In the genomic region with DNA sequence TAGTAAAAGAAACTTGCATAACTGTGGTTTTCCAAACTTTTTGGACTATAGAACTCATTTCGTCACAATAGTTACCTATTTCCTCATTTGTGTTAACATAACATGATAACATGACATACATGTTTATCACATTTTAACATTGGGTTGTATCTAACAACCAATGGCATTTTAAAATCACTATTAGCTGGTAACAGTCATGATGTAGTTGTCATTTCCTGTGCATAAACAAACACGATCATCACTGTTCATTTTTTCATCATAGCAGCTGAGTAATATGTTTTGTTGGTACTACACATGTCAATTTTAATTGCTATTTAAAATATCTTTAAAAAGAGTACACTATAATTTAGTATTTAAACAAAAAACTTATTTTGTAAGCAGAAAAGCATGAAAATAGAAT, we compare ENCODE assay signal across 26 cellular contexts.
A peak's percentile ranks its signal among the peaks of the same experiment; 100 is the strongest.
DNase-seq lines count a peak whose midpoint lies in the region; ATAC-seq, FAIRE-seq and TF ChIP-seq lines count a peak whose summit lies in the region.
"Had no signal": no experiment of that assay in that cellular context is flagged by ENCODE, and none has a peak within 500 bp of the region (broad histone marks: within the 10 kb centered on the region; RNA-seq: fewer than 3 reads in every experiment).

No MANE protein-coding gene starts in this region.

- TF ChIP-seq CTCF in HepG2 (CRISPR knock-in tag; IDR thresholded peaks at IDR 0.05) (no peak), right lobe of liver (IDR thresholded peaks at IDR 0.05) (no peak), fibroblast of mammary gland (conservative IDR thresholded peaks at IDR 0.05; ENCODE audit: control insufficient read depth, insufficient read depth, low read depth, low read length) (no peak), PC-3 (conservative IDR thresholded peaks at IDR 0.05; ENCODE audit: low read depth, low read length) (no peak)

- TF ChIP-seq POLR2A in HepG2 (IDR thresholded peaks at IDR 0.05; ENCODE audit: insufficient read depth in 1 of 2, low read depth in 2 of 2, low read length in 2 of 2) (no peak), right lobe of liver (IDR thresholded peaks at IDR 0.05) (no peak)

- H3F3A ChIP-seq in PC-3 (ENCODE audit: low read length, unreplicated experiment): no peaks in the 10 kb centered on the region

- POLR2A ChIA-PET in HepG2 (lab: Yijun Ruan, JAX) (no interaction called here), PC-3 (lab: Charles Lee; ENCODE audit: unreplicated experiment) (no interaction called here)

- no peaks in the 10 kb centered on the region for H3K9me2 ChIP-seq in PC-3 (replicated peaks; ENCODE audit: low read length)

- BruUV-seq in HepG2 (replicated peaks; lab: Mats Ljungman, UMichigan) (no TSS peak), PC-3 (replicated peaks; lab: Mats Ljungman, UMichigan) (no TSS peak)

- ATAC-seq in HepG2 (no peak), right lobe of liver (no peak), PC-3 (no peak), GM21576 (IDR thresholded peaks at IDR 0.05; ENCODE audit: unreplicated experiment) (no peak)
- ATAC-seq: GM12878 had no signal

- H3K27me3 ChIP-seq in HepG2 (ENCODE audit: control insufficient read depth in 1 of 2, insufficient read depth in 2 of 2, low read length in 2 of 2): no peaks in the 10 kb centered on the region
- no peaks in the 10 kb centered on the region for H3K27me3 ChIP-seq in right lobe of liver
- 0 out of 2 replicates have a peak, but pooled peaks cover 7% of the 10 kb centered on the region for H3K27me3 ChIP-seq in PC-3 (ENCODE audit: low read length)
- H3K27me3 ChIP-seq: MG63 had no signal

- H2AFZ ChIP-seq in HepG2 (ENCODE audit: low read length): no peak overlapping the region
- no peak overlapping the region for H2AFZ ChIP-seq in PC-3 (ENCODE audit: low read length)
- H2AFZ ChIP-seq: PC-9 had no signal

- H3K4me1 ChIP-seq in HepG2 (ENCODE audit: insufficient read depth, low read length) (no peaks in the 10 kb centered on the region), right lobe of liver (no peaks in the 10 kb centered on the region), PC-3 (ENCODE audit: insufficient read depth, low read length) (no peaks in the 10 kb centered on the region)

- FAIRE-seq in HepG2 (lab: Jason Lieb, UNC): no peak
- FAIRE-seq: GM12878, H1 had no signal

- TF ChIP-seq EP300 in HepG2 (IDR thresholded peaks at IDR 0.05; ENCODE audit: low read depth in 2 of 2, low read length in 2 of 2) (no peak), HepG2 (CRISPR knock-in tag; IDR thresholded peaks at IDR 0.05; ENCODE audit: borderline replicate concordance) (no peak)

- intact Hi-C loops in HepG2 (cut with micrococcal nuclease; ENCODE audit: unreplicated experiment): no loop called here
- intact Hi-C loops in right lobe of liver (cut with DNase I): no loop called here
- intact Hi-C loops in PC-3 (cut with micrococcal nuclease): no loop called here

- CTCF ChIA-PET in HepG2 (lab: Yijun Ruan, JAX; ENCODE audit: low intra/inter-chr PET ratio, low total read pairs) (no interaction called here), PC-3 (lab: Charles Lee) (no interaction called here)

- H4K20me1 ChIP-seq in HepG2 (ENCODE audit: insufficient read depth, low read length) (no peaks in the 10 kb centered on the region), PC-3 (ENCODE audit: low read length) (no peaks in the 10 kb centered on the region)

- no peaks in the 10 kb centered on the region for H3K36me3 ChIP-seq in HepG2 (replicated peaks in 1 of 2; ENCODE audit: control insufficient read depth in 1 of 2, insufficient read depth in 2 of 2, low read length in 2 of 2)
- H3K36me3 ChIP-seq in right lobe of liver: no peaks in the 10 kb centered on the region
- no peaks in the 10 kb centered on the region for H3K36me3 ChIP-seq in PC-3 (ENCODE audit: low read depth, low read length)
- H3K36me3 ChIP-seq: MG63 had no signal

- DNase-seq in HepG2 (ENCODE audit: low spot score) (no peak), right lobe of liver (no peak), M059J (ENCODE audit: low read depth) (peak; percentile 14), fibroblast of mammary gland (ENCODE audit: low read depth) (peak; percentile 5), PC-3 (no peak), cerebellar nuclear complex (lab: John Stamatoyannopoulos, UW) (no peak)
- no peak for DNase-seq in activated effector memory CD4-positive, alpha-beta T cell treated with anti-CD3 and anti-CD28 coated beads, Interleukin-2, amount 50 U/mL, for 16 hours
- DNase-seq: ACHN; CD8-positive, alpha-beta memory T cell; DMS53; Karpas-422; MG63; NCI-H1048; NCI-H1417 treated with DMSO at 0.1 percent for 48 hours; NCI-H187; NCI-H446 treated with DMSO at 0.1 percent for 48 hours; NCI-H526 treated with DMSO at 0.1 percent for 48 hours; PC-9; SHP77 treated with DMSO at 0.1 percent for 48 hours had no signal

- H3K4me2 ChIP-seq in HepG2 (ENCODE audit: low read depth, low read length): no peak overlapping the region
- no peak overlapping the region for H3K4me2 ChIP-seq in PC-3 (ENCODE audit: low read length)
- H3K4me2 ChIP-seq: PC-9 had no signal

- H3K9me3 ChIP-seq in HepG2 (ENCODE audit: low read length) (peaks cover 8% of the 10 kb centered on the region; the same call in 1 of the 2 replicates), right lobe of liver (no peaks in the 10 kb centered on the region), PC-3 (ENCODE audit: low read length) (no peaks in the 10 kb centered on the region)
- H3K9me3 ChIP-seq: MG63 had no signal

- H3K27ac ChIP-seq in HepG2 (ENCODE audit: extremely low read length, insufficient read depth, low read length): no peak overlapping the region
- H3K27ac ChIP-seq in right lobe of liver: no peak overlapping the region
- no peak overlapping the region for H3K27ac ChIP-seq in PC-3 (ENCODE audit: low read length)
- H3K27ac ChIP-seq: 22Rv1, C4-2B, PC-9, RWPE1, SK-N-MC had no signal

- in situ Hi-C loops in HepG2 (cut with HindIII; ENCODE audit: extremely low pct_ligation_motif_present, low pct_unique_long_range_greater_than_20kb): no loop called here

- H3K9ac ChIP-seq in HepG2 (ENCODE audit: insufficient read depth, low read depth, low read length) (no peak overlapping the region), PC-3 (ENCODE audit: low read length) (no peak overlapping the region)

- H3K4me3 ChIP-seq in HepG2 (replicated peaks in 1 of 3; ENCODE audit: insufficient read depth in 1 of 3, low read depth in 2 of 3, low read length in 3 of 3): no peak overlapping the region
- no peak overlapping the region for H3K4me3 ChIP-seq in right lobe of liver
- H3K4me3 ChIP-seq in fibroblast of mammary gland (ENCODE audit: control insufficient read depth, low read depth, low read length): no peak overlapping the region
- no peak overlapping the region for H3K4me3 ChIP-seq in PC-3 (ENCODE audit: low read length)
- H3K4me3 ChIP-seq: GM12878, MG63, PC-9, SK-N-MC had no signal

- H3K79me2 ChIP-seq in HepG2 (ENCODE audit: insufficient read depth, low read length) (no peaks in the 10 kb centered on the region), PC-3 (ENCODE audit: low read length) (no peaks in the 10 kb centered on the region)

- under 1% methylated on average over 2 of the region's 2 CpGs for WGBS in HepG2 (ENCODE audit: low lambda C conversion rate)
- 34% methylated on average over 2 of the region's 2 CpGs for WGBS in right lobe of liver (ENCODE audit: insufficient coverage, low coverage, low lambda C conversion rate, missing lambda C conversion rate)

- TF ChIP-seq RAD21 in HepG2 (CRISPR knock-in tag; IDR thresholded peaks at IDR 0.05): no peak

TF ChIP-seq in HepG2, 621 proteins besides CTCF, POLR2A, EP300 and RAD21:
- TF ChIP-seq CEBPB (IDR thresholded peaks at IDR 0.05; ENCODE audit: borderline replicate concordance, low read depth, low read length) (peak; percentile 27; the same call in 1 of the 2 replicates), ZNF572 (CRISPR knock-in tag; IDR thresholded peaks at IDR 0.05) (no peak), ZNF20 (CRISPR knock-in tag; IDR thresholded peaks at IDR 0.05) (no peak), SMAD3 (CRISPR knock-in tag; IDR thresholded peaks at IDR 0.05) (no peak), MZF1 (CRISPR knock-in tag; IDR thresholded peaks at IDR 0.05; ENCODE audit: borderline replicate concordance) (no peak), ZFP41 (CRISPR knock-in tag; IDR thresholded peaks at IDR 0.05; ENCODE audit: borderline replicate concordance) (no peak), ZNF724P (CRISPR knock-in tag; IDR thresholded peaks at IDR 0.05; ENCODE audit: borderline replicate concordance) (no peak)
- TF ChIP-seq, protein P1, sequence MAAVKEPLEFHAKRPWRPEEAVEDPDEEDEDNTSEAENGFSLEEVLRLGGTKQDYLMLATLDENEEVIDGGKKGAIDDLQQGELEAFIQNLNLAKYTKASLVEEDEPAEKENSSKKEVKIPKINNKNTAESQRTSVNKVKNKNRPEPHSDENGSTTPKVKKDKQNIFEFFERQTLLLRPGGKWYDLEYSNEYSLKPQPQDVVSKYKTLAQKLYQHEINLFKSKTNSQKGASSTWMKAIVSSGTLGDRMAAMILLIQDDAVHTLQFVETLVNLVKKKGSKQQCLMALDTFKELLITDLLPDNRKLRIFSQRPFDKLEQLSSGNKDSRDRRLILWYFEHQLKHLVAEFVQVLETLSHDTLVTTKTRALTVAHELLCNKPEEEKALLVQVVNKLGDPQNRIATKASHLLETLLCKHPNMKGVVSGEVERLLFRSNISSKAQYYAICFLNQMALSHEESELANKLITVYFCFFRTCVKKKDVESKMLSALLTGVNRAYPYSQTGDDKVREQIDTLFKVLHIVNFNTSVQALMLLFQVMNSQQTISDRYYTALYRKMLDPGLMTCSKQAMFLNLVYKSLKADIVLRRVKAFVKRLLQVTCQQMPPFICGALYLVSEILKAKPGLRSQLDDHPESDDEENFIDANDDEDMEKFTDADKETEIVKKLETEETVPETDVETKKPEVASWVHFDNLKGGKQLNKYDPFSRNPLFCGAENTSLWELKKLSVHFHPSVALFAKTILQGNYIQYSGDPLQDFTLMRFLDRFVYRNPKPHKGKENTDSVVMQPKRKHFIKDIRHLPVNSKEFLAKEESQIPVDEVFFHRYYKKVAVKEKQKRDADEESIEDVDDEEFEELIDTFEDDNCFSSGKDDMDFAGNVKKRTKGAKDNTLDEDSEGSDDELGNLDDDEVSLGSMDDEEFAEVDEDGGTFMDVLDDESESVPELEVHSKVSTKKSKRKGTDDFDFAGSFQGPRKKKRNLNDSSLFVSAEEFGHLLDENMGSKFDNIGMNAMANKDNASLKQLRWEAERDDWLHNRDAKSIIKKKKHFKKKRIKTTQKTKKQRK (IDR thresholded peaks at IDR 0.05; ENCODE audit: low read length): no peak
TF ChIP-seq in HepG2: peak in this region for 1.

Comparison
In these comparisons a context has a peak if more than half of its experiments do, and no peak if none do; other contexts are left out.
1. DNase-seq: peak in M059J (single experiment) and fibroblast of mammary gland (single experiment); none in HepG2 (single experiment), right lobe of liver (0 of 3), PC-3 (single experiment), cerebellar nuclear complex (0 of 2) and activated effector memory CD4-positive, alpha-beta T cell treated with anti-CD3 and anti-CD28 coated beads, Interleukin-2, amount 50 U/mL, for 16 hours (single experiment).